Comparison of ENCODE assay signal across 1 cellular context in genomic region chr10:69049564-69049955, GRCh38.
TF ChIP-seq lines count a peak whose summit lies in the region.

No MANE protein-coding gene starts in this region.

TF ChIP-seq in HepG2, 621 proteins besides CTCF, POLR2A, EP300 and RAD21 (continued from another document):
- TF ChIP-seq ARID4A (CRISPR knock-in tag; IDR thresholded peaks at IDR 0.05; ENCODE audit: borderline replicate concordance) (no peak), ZNF607 (CRISPR knock-in tag; IDR thresholded peaks at IDR 0.05; ENCODE audit: borderline replicate concordance) (no peak)
TF ChIP-seq in HepG2: peak in this region for 0.
